In the genomic region with DNA sequence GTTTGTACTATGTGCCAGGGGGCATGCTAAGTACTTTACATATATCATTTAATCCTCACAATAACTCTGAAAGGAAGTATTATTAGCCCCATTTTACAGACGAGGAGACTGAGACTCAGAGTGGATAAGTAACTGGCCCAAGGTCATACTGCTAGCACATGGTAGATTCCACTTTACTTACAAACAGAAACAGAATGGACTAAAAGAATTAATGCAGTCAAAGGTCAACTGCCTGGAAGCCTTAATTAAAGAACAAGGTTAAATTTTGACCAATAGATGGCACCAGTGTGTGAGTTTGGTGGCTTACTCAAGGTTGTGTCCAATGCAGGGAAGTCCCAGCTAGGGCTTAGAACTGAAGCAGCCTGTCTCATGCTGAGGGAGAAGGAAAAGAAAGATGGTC, we compare ENCODE assay signal across 9 cellular contexts. TPM values are rescaled to one million over a fixed set of nuclear protein-coding genes. Genes with fewer than 3 reads are reported as not detected.
DNase-seq lines count a peak whose midpoint lies in the region; ATAC-seq and TF ChIP-seq lines count a peak whose summit lies in the region.
"Had no signal": no experiment of that assay in that cellular context is flagged by ENCODE, and none has a peak within 500 bp of the region (broad histone marks: within the 10 kb centered on the region; RNA-seq: fewer than 3 reads in every experiment).

No MANE protein-coding gene starts in this region.

- peak; percentile 18 to 30 for TF ChIP-seq CTCF in Caco-2 (IDR thresholded peaks at IDR 0.05; ENCODE audit: insufficient read depth in 1 of 2, low read depth in 1 of 2, low read length in 1 of 2, severe bottlenecking in 1 of 2, unreplicated experiment in 1 of 2)
- peak; percentile 22 for TF ChIP-seq CTCF in colonic mucosa (IDR thresholded peaks at IDR 0.05)

- ATAC-seq in GM18517 (IDR thresholded peaks at IDR 0.05; ENCODE audit: unreplicated experiment) (peak; percentile 74), HG03095 (IDR thresholded peaks at IDR 0.05; ENCODE audit: unreplicated experiment) (peak; percentile 64)
- ATAC-seq in naive thymus-derived CD4-positive, alpha-beta T cell: peak; percentile 71

- CTCF ChIA-PET in Caco-2 (lab: Charles Lee): interaction anchor here (0.7 to 2.7 kb wide), 9 partner anchors 21 to 739 kb away, joined by 3 to 46 read pairs (median 4); a partner anchor contains a TSS
- CTCF ChIA-PET in naive thymus-derived CD4-positive, alpha-beta T cell (lab: Charles Lee): interaction anchor here (0.8 to 1.7 kb wide), 8 partner anchors 8 to 879 kb away, joined by 3 to 5 read pairs (median 4); no protein-coding TSS in a partner anchor

- no peaks in the 10 kb centered on the region for H3K27me3 Mint-ChIP-seq in Caco-2 (ENCODE audit: insufficient read depth, unreplicated experiment)
- H3K27me3 Mint-ChIP-seq in naive thymus-derived CD4-positive, alpha-beta T cell: no peaks in the 10 kb centered on the region

- H3K9ac ChIP-seq in colonic mucosa (ENCODE audit: low read depth in 2 of 2, low read length in 2 of 2): no peak overlapping the region

- no peak overlapping the region for H3K27ac ChIP-seq in colonic mucosa
- H3K27ac ChIP-seq in naive thymus-derived CD4-positive, alpha-beta T cell (ENCODE audit: low read depth, low read length): no peak overlapping the region

- no peaks in the 10 kb centered on the region for H3K9me3 Mint-ChIP-seq in Caco-2 (ENCODE audit: unreplicated experiment)
- no peaks in the 10 kb centered on the region for H3K9me3 Mint-ChIP-seq in naive thymus-derived CD4-positive, alpha-beta T cell

- peaks cover 44% of the 10 kb centered on the region for H3K4me1 ChIP-seq in Caco-2
- no peaks in the 10 kb centered on the region for H3K4me1 ChIP-seq in colonic mucosa
- H3K4me1 ChIP-seq in naive thymus-derived CD4-positive, alpha-beta T cell (ENCODE audit: control insufficient read depth in 2 of 2, insufficient read depth in 2 of 2, low read length in 2 of 2): no peaks in the 10 kb centered on the region

- no peaks in the 10 kb centered on the region for H3K9me3 ChIP-seq in Caco-2
- H3K9me3 ChIP-seq in colonic mucosa: no peaks in the 10 kb centered on the region
- H3K9me3 ChIP-seq in naive thymus-derived CD4-positive, alpha-beta T cell (ENCODE audit: control insufficient read depth in 2 of 3, low read length in 3 of 3): no peaks in the 10 kb centered on the region

- POLR2A ChIA-PET in Caco-2 (lab: Charles Lee): interaction anchor here (1.3 kb wide), 1 partner anchor 47 kb away, joined by 3 read pairs; no protein-coding TSS in a partner anchor
- POLR2A ChIA-PET in naive thymus-derived CD4-positive, alpha-beta T cell (lab: Charles Lee): no interaction called here

- H3K4me3 ChIP-seq in Caco-2 (ENCODE audit: low read depth, low read length) (no peak overlapping the region), colonic mucosa (no peak overlapping the region)
- H3K4me3 ChIP-seq in naive thymus-derived CD4-positive, alpha-beta T cell (ENCODE audit: low read length): no peak overlapping the region

- H3K4me3 Mint-ChIP-seq in Caco-2 (ENCODE audit: unreplicated experiment): no peak overlapping the region
- no peak overlapping the region for H3K4me3 Mint-ChIP-seq in naive thymus-derived CD4-positive, alpha-beta T cell

- H3K27me3 ChIP-seq in Caco-2 (replicated peaks; ENCODE audit: control insufficient read depth, insufficient read depth, low read length) (no peaks in the 10 kb centered on the region), colonic mucosa (no peaks in the 10 kb centered on the region)
- no peaks in the 10 kb centered on the region for H3K27me3 ChIP-seq in naive thymus-derived CD4-positive, alpha-beta T cell (ENCODE audit: control insufficient read depth in 2 of 2, insufficient read depth in 2 of 2, low read length in 2 of 2)

- BruUV-seq in Caco-2 (replicated peaks; lab: Mats Ljungman, UMichigan): no TSS peak

- H3K4me1 Mint-ChIP-seq in Caco-2 (ENCODE audit: low read depth, unreplicated experiment): peaks cover 14% of the 10 kb centered on the region
- no peaks in the 10 kb centered on the region for H3K4me1 Mint-ChIP-seq in naive thymus-derived CD4-positive, alpha-beta T cell

- no peak overlapping the region for H3K27ac Mint-ChIP-seq in Caco-2 (ENCODE audit: unreplicated experiment)
- no peak overlapping the region for H3K27ac Mint-ChIP-seq in naive thymus-derived CD4-positive, alpha-beta T cell

- DNase-seq in Caco-2: peak; percentile 57 to 62
- DNase-seq in NCI-H526 treated with DMSO at 0.1 percent for 48 hours (lab: John Stamatoyannopoulos, UW): peak; percentile 19
- DNase-seq in colonic mucosa: no peak
- DNase-seq in naive thymus-derived CD4-positive, alpha-beta T cell: peak in 7 of 9 donors; percentile 5 to 42 (median 36)
- DNase-seq in cerebellum (ENCODE audit: low spot score): no peak
- DNase-seq in posterior cingulate gyrus: no peak

- no peaks in the 10 kb centered on the region for H3K36me3 Mint-ChIP-seq in Caco-2 (ENCODE audit: insufficient read depth, unreplicated experiment)
- H3K36me3 Mint-ChIP-seq in naive thymus-derived CD4-positive, alpha-beta T cell: no peaks in the 10 kb centered on the region

- H3K36me3 ChIP-seq in Caco-2 (ENCODE audit: control insufficient read depth, insufficient read depth, low read length) (no peaks in the 10 kb centered on the region), colonic mucosa (no peaks in the 10 kb centered on the region)
- no peaks in the 10 kb centered on the region for H3K36me3 ChIP-seq in naive thymus-derived CD4-positive, alpha-beta T cell (ENCODE audit: control insufficient read depth in 2 of 3, insufficient read depth in 3 of 3, low read length in 3 of 3)

- intact Hi-C loops in Caco-2 (cut with micrococcal nuclease; ENCODE audit: unreplicated experiment): loop anchor here (1.0 to 10.0 kb wide), 3 partner anchors 35 to 176 kb away; no protein-coding TSS in a partner anchor
- intact Hi-C loops in colonic mucosa (cut with DNase I): loop anchor here (5.0 kb wide), 1 partner anchor 54 kb away; no protein-coding TSS in a partner anchor
- intact Hi-C loops in naive thymus-derived CD4-positive, alpha-beta T cell (cut with micrococcal nuclease): loop anchor here (1.0 to 10.0 kb wide), 8 partner anchors 54 to 1174 kb away; a partner anchor contains a TSS
- intact Hi-C loops in posterior cingulate gyrus (cut with DNase I): loop anchor here (5.0 kb wide), 1 partner anchor 54 kb away; no protein-coding TSS in a partner anchor

RNA-seq across cellular contexts. Expression of a gene that starts 4.7 kb away (rescaled TPM):
- total RNA-seq in Caco-2 (2022) (not detected in 2 replicates), colonic mucosa (not detected), cerebellum (not detected)
- total RNA-seq in naive thymus-derived CD4-positive, alpha-beta T cell: not detected
- under 1 TPM in 1 of 2 donors, not detected in 1; 0.53 TPM for polyA plus RNA-seq in naive thymus-derived CD4-positive, alpha-beta T cell

RNA-seq across cellular contexts. Expression of a gene that starts 21.7 kb away (rescaled TPM):
- 2.9 and 3.6 TPM in 2 replicates for total RNA-seq in Caco-2 (2022)
- total RNA-seq in colonic mucosa: 1 to 10 TPM in 1 of 2 donors, under 1 TPM in 1; 0.58 to 1.9 TPM
- not detected for total RNA-seq in naive thymus-derived CD4-positive, alpha-beta T cell
- polyA plus RNA-seq in naive thymus-derived CD4-positive, alpha-beta T cell: not detected
- not detected for total RNA-seq in cerebellum
- polyA plus RNA-seq: neural cell had no signal

Comparison
In these comparisons a context has a peak if more than half of its experiments do, and no peak if none do; other contexts are left out.
1. DNase-seq: peak in Caco-2 (2 of 2), NCI-H526 treated with DMSO at 0.1 percent for 48 hours (single experiment) and naive thymus-derived CD4-positive, alpha-beta T cell (7 of 9); none in colonic mucosa (single experiment), cerebellum (single experiment) and posterior cingulate gyrus (0 of 10).
2. Peak in every context shown above with its lines, with median percentiles within 50 percentile points of each other: ATAC-seq.